ENCODE assay signal across 14 cellular contexts in genomic region chr7:102613575-102614345, GRCh38. TPM values are rescaled to one million over a fixed set of nuclear protein-coding genes. Genes with fewer than 3 reads are reported as not detected.
DNase-seq lines count a peak whose midpoint lies in the region; ATAC-seq, FAIRE-seq and TF ChIP-seq lines count a peak whose summit lies in the region.
"Not testable (repeated sequence)": the region's sequence is repeated elsewhere in the genome, so short reads cannot be mapped to it uniquely, and the experiment has no call there.
"Had no signal": no experiment of that assay in that cellular context is flagged by ENCODE, and none has a peak within 500 bp of the region (broad histone marks: within the 10 kb centered on the region; RNA-seq: fewer than 3 reads in every experiment).

No MANE protein-coding gene starts in this region.

- H3K36me3 ChIP-seq in OCI-LY7 (ENCODE audit: insufficient read depth, low read length); endothelial cell of umbilical vein (ENCODE audit: control insufficient read depth in 2 of 2, extremely low read depth in 1 of 2, insufficient read depth in 2 of 2, low read length in 2 of 2); sigmoid colon: not testable (repeated sequence)

- CTCF ChIA-PET in OCI-LY7 (lab: Charles Lee; ENCODE audit: unreplicated experiment); endothelial cell of umbilical vein (lab: Charles Lee): not testable (repeated sequence)

- not testable (repeated sequence) for H3K9me2 ChIP-seq in OCI-LY7 (ENCODE audit: insufficient read depth, low read length)

- H3K4me2 ChIP-seq in OCI-LY7 (ENCODE audit: low read length): peak overlapping the region; percentile 48; the same call in 1 of the 2 replicates
- not testable (repeated sequence) for H3K4me2 ChIP-seq in endothelial cell of umbilical vein (ENCODE audit: insufficient read depth, low read length)

- not testable (repeated sequence) for H3K9ac ChIP-seq in endothelial cell of umbilical vein (replicated peaks; ENCODE audit: extremely low read depth, insufficient read depth, low read length)

- not testable (repeated sequence) for H3K27me3 ChIP-seq in endothelial cell of umbilical vein (ENCODE audit: control insufficient read depth in 2 of 2, insufficient read depth in 2 of 2, low read length in 2 of 2); sigmoid colon

- WGBS in sigmoid colon, 2 donors: 74 to 78% methylated on average over 4 of the region's 15 CpGs

- ATAC-seq in GM19035 (IDR thresholded peaks at IDR 0.05; ENCODE audit: unreplicated experiment) (peak; percentile 68), GM21526 (IDR thresholded peaks at IDR 0.05; ENCODE audit: low FRiP score, unreplicated experiment) (peak; percentile 55), HG02870 (IDR thresholded peaks at IDR 0.05; ENCODE audit: unreplicated experiment) (peak; percentile 61), HG03196 (IDR thresholded peaks at IDR 0.05; ENCODE audit: unreplicated experiment) (peak; percentile 53)

- not testable (repeated sequence) for TF ChIP-seq CTCF in OCI-LY7 (conservative IDR thresholded peaks at IDR 0.05; ENCODE audit: low read length); endothelial cell of umbilical vein (IDR thresholded peaks at IDR 0.05; ENCODE audit: extremely low read depth in 1 of 2, insufficient read depth in 1 of 2, low read depth in 1 of 2, low read length in 2 of 2); sigmoid colon (IDR thresholded peaks at IDR 0.05)

- not testable (repeated sequence) for BruUV-seq in OCI-LY7 (replicated peaks; lab: Mats Ljungman, UMichigan); endothelial cell of umbilical vein (replicated peaks; lab: Mats Ljungman, UMichigan)

- H3K4me3 ChIP-seq in OCI-LY7 (ENCODE audit: low read depth, low read length, poor library complexity, severe bottlenecking); endothelial cell of umbilical vein (replicated peaks in 1 of 3; ENCODE audit: insufficient read depth in 1 of 3, low read depth in 1 of 3, low read length in 3 of 3); sigmoid colon: not testable (repeated sequence)

- H2AFZ ChIP-seq in OCI-LY7 (ENCODE audit: low read length); endothelial cell of umbilical vein (ENCODE audit: low read depth, low read length): not testable (repeated sequence)

- H3K9me1 ChIP-seq in endothelial cell of umbilical vein (replicated peaks; ENCODE audit: control insufficient read depth, extremely low read depth, insufficient read depth, low read length): not testable (repeated sequence)

- FAIRE-seq in GM12891 (lab: Jason Lieb, UNC): peak; percentile 93
- peak; percentile 52 for FAIRE-seq in endothelial cell of umbilical vein (lab: Jason Lieb, UNC)

- peak overlapping the region; percentile 67 for H3K27ac ChIP-seq in OCI-LY7 (ENCODE audit: low read depth, low read length, poor library complexity, severe bottlenecking)
- not testable (repeated sequence) for H3K27ac ChIP-seq in endothelial cell of umbilical vein (ENCODE audit: insufficient read depth, low read depth, low read length)
- peak overlapping the region in 2 of 4 donors; percentile 69 to 73 for H3K27ac ChIP-seq in sigmoid colon

- intact Hi-C loops in OCI-LY7 (cut with micrococcal nuclease; ENCODE audit: unreplicated experiment); endothelial cell of umbilical vein (cut with micrococcal nuclease); sigmoid colon (cut with DNase I): not testable (repeated sequence)

- TF ChIP-seq POLR2A in GM12891 (IDR thresholded peaks at IDR 0.05; ENCODE audit: low read depth, low read length); endothelial cell of umbilical vein (IDR thresholded peaks at IDR 0.05; ENCODE audit: low read depth, low read length); sigmoid colon (IDR thresholded peaks at IDR 0.05): not testable (repeated sequence)

- not testable (repeated sequence) for H3K9me3 ChIP-seq in OCI-LY7 (ENCODE audit: low read length); endothelial cell of umbilical vein (replicated peaks; ENCODE audit: control insufficient read depth, insufficient read depth, low read length); sigmoid colon

- H4K20me1 ChIP-seq in OCI-LY7 (ENCODE audit: insufficient read depth, low read length); endothelial cell of umbilical vein (replicated peaks; ENCODE audit: control insufficient read depth, extremely low read depth, insufficient read depth, low read length): not testable (repeated sequence)

- TF ChIP-seq EP300 in sigmoid colon (IDR thresholded peaks at IDR 0.05): not testable (repeated sequence)

- not testable (repeated sequence) for H3K79me2 ChIP-seq in OCI-LY7 (ENCODE audit: insufficient read depth, low read depth, low read length); endothelial cell of umbilical vein (ENCODE audit: control insufficient read depth, insufficient read depth, low read length)

- not testable (repeated sequence) for DNase-seq in GM12891 (ENCODE audit: insufficient read length, low spot score); OCI-LY7 (ENCODE audit: low spot score); endothelial cell of umbilical vein (ENCODE audit: low read depth, low spot score)
- peak; percentile 27 for DNase-seq in sigmoid colon

- POLR2A ChIA-PET in OCI-LY7 (lab: Charles Lee); endothelial cell of umbilical vein (lab: Charles Lee): not testable (repeated sequence)

- not testable (repeated sequence) for H3K4me1 ChIP-seq in OCI-LY7 (ENCODE audit: insufficient read depth, low read length, poor library complexity, severe bottlenecking); endothelial cell of umbilical vein (ENCODE audit: control insufficient read depth, extremely low read depth, insufficient read depth, low read length); sigmoid colon

- dilution Hi-C loops in endothelial cell of umbilical vein (cut with MboI; ENCODE audit: extremely low pct_ligation_motif_present, low sequenced_read_pairs): not testable (repeated sequence)

RNA-seq across cellular contexts. Expression of gene RASA4, which starts 2.8 kb away (rescaled TPM):
- 28.2 TPM for polyA plus RNA-seq in GM12891 (2012; ENCODE audit: low read depth, missing spikeins)
- 20.3 and 25.9 TPM in 2 replicates for total RNA-seq in OCI-LY7 (2014; rRNA removed; shearing (Covaris generic))
- total RNA-seq in OCI-LY7 (2022) (52.4 and 64.6 TPM in 2 replicates), endothelial cell of umbilical vein (20.1 and 20.2 TPM in 2 replicates), sigmoid colon (100 to 1,000 TPM in 1 of 4 donors, 10 to 100 TPM in 3; 12.0 to 113 (median 41.7) TPM)
- polyA plus RNA-seq in endothelial cell of umbilical vein (11.6 and 13.3 TPM in 2 replicates), sigmoid colon (10 to 100 TPM in 1 of 3 donors, 1 to 10 TPM in 2; 5.4 to 35.3 (median 7.4) TPM)
- 4.6 and 8.7 TPM in 2 replicates for polyA plus RNA-seq in endothelial cell of umbilical vein (2011; cell fraction: cytosol; rRNA removed)
- 28.0 and 40.5 TPM in 2 replicates for polyA plus RNA-seq in endothelial cell of umbilical vein (2011; cell fraction: nucleus; rRNA removed)
- 6.2 and 17.4 TPM in 2 replicates for polyA plus RNA-seq in endothelial cell of umbilical vein (2012)
- polyA minus RNA-seq in endothelial cell of umbilical vein: 14.8 and 20.2 TPM in 2 replicates
- 8.4 TPM for polyA minus RNA-seq in endothelial cell of umbilical vein (2011; cell fraction: cytosol; rRNA and poly(A)+ RNA removed)
- polyA minus RNA-seq in endothelial cell of umbilical vein (2011; cell fraction: nucleus; rRNA and poly(A)+ RNA removed): 17.7 and 36.5 TPM in 2 replicates

RNA-seq across cellular contexts. Expression of gene UPK3BL1, which starts 28.8 kb away (rescaled TPM):
- polyA plus RNA-seq in GM12891 (2012; ENCODE audit: low read depth, missing spikeins): 21.7 TPM
- total RNA-seq in OCI-LY7 (2014; rRNA removed; shearing (Covaris generic)): 13.3 and 22.6 TPM in 2 replicates
- total RNA-seq in OCI-LY7 (2022): 22.5 and 26.6 TPM in 2 replicates
- total RNA-seq in endothelial cell of umbilical vein: 14.1 and 34.4 TPM in 2 replicates
- polyA plus RNA-seq in endothelial cell of umbilical vein: 17.8 and 20.3 TPM in 2 replicates
- polyA plus RNA-seq in endothelial cell of umbilical vein (2011; cell fraction: cytosol; rRNA removed): 0.16 TPM in 1 of 2 replicates, not detected in the other
- 21.2 and 21.6 TPM in 2 replicates for polyA plus RNA-seq in endothelial cell of umbilical vein (2011; cell fraction: nucleus; rRNA removed)
- 12.9 and 20.9 TPM in 2 replicates for polyA plus RNA-seq in endothelial cell of umbilical vein (2012)
- polyA minus RNA-seq in endothelial cell of umbilical vein: 15.2 TPM in 1 of 2 replicates, not detected in the other
- not detected for polyA minus RNA-seq in endothelial cell of umbilical vein (2011; cell fraction: cytosol; rRNA and poly(A)+ RNA removed)
- 9.1 and 12.3 TPM in 2 replicates for polyA minus RNA-seq in endothelial cell of umbilical vein (2011; cell fraction: nucleus; rRNA and poly(A)+ RNA removed)
- 10 to 100 TPM; 18.1 to 43.5 (median 22.5) TPM for total RNA-seq in sigmoid colon
- polyA plus RNA-seq in sigmoid colon: 10 to 100 TPM in 2 of 3 donors, 1 to 10 TPM in 1; 8.8 to 32.1 (median 10.2) TPM

RNA-seq across cellular contexts. Expression of gene SPDYE2B, which starts 36.4 kb away (rescaled TPM):
- 0.12 TPM for polyA plus RNA-seq in GM12891 (2012; ENCODE audit: low read depth, missing spikeins)
- not detected in 2 replicates for total RNA-seq in OCI-LY7 (2014; rRNA removed; shearing (Covaris generic))
- total RNA-seq in OCI-LY7 (2022) (not detected in 2 replicates), endothelial cell of umbilical vein (not detected in 2 replicates), sigmoid colon (not detected)
- polyA plus RNA-seq in endothelial cell of umbilical vein (not detected in 2 replicates), sigmoid colon (not detected)
- polyA plus RNA-seq in endothelial cell of umbilical vein (2011; cell fraction: cytosol; rRNA removed): not detected in 2 replicates
- not detected in 2 replicates for polyA plus RNA-seq in endothelial cell of umbilical vein (2011; cell fraction: nucleus; rRNA removed)
- polyA plus RNA-seq in endothelial cell of umbilical vein (2012): 0.25 and 0.38 TPM in 2 replicates
- not detected in 2 replicates for polyA minus RNA-seq in endothelial cell of umbilical vein
- polyA minus RNA-seq in endothelial cell of umbilical vein (2011; cell fraction: cytosol; rRNA and poly(A)+ RNA removed): not detected
- not detected in 2 replicates for polyA minus RNA-seq in endothelial cell of umbilical vein (2011; cell fraction: nucleus; rRNA and poly(A)+ RNA removed)
- total RNA-seq: activated T-helper 1 cell treated with anti-CD3 and anti-CD28 coated beads, Interleukin-12 subunit alpha, Interleukin-12 subunit beta, Interleukin-2, Interleukin-4 antibody, amounts not matched to agents 30 ng/mL and 10 ng/mL and 1 ng/mL, durations not matched to agents 14 hours and 24 hours and 36 hours; CD4-positive, alpha-beta memory T cell; H7; right lobe of liver had no signal
- polyA plus RNA-seq: A549; CD4-positive, alpha-beta memory T cell; SK-N-SH had no signal

RNA-seq across cellular contexts. Expression of gene POLR2J3, which starts 41.4 kb away (rescaled TPM):
- 36.7 TPM for polyA plus RNA-seq in GM12891 (2012; ENCODE audit: low read depth, missing spikeins)
- total RNA-seq in OCI-LY7 (2014; rRNA removed; shearing (Covaris generic)): 12.4 and 30.4 TPM in 2 replicates
- total RNA-seq in OCI-LY7 (2022) (62.8 and 63.7 TPM in 2 replicates), endothelial cell of umbilical vein (63.1 and 66.3 TPM in 2 replicates), sigmoid colon (10 to 100 TPM; 10.7 to 19.1 (median 15.1) TPM)
- polyA plus RNA-seq in endothelial cell of umbilical vein (40.7 and 41.0 TPM in 2 replicates), sigmoid colon (100 to 1,000 TPM in 1 of 3 donors, 10 to 100 TPM in 2; 13.9 to 103 (median 33.6) TPM)
- polyA plus RNA-seq in endothelial cell of umbilical vein (2011; cell fraction: cytosol; rRNA removed): 25.0 and 28.2 TPM in 2 replicates
- 164 and 196 TPM in 2 replicates for polyA plus RNA-seq in endothelial cell of umbilical vein (2011; cell fraction: nucleus; rRNA removed)
- polyA plus RNA-seq in endothelial cell of umbilical vein (2012): 78.1 and 94.0 TPM in 2 replicates
- 104 and 114 TPM in 2 replicates for polyA minus RNA-seq in endothelial cell of umbilical vein
- 19.6 TPM for polyA minus RNA-seq in endothelial cell of umbilical vein (2011; cell fraction: cytosol; rRNA and poly(A)+ RNA removed)
- polyA minus RNA-seq in endothelial cell of umbilical vein (2011; cell fraction: nucleus; rRNA and poly(A)+ RNA removed): 120 and 195 TPM in 2 replicates

RNA-seq across cellular contexts. Expression of gene POLR2J2, which starts 57.7 kb away (rescaled TPM):
- polyA plus RNA-seq in GM12891 (2012; ENCODE audit: low read depth, missing spikeins): 1.0 TPM
- 2.5 and 5.4 TPM in 2 replicates for total RNA-seq in OCI-LY7 (2014; rRNA removed; shearing (Covaris generic))
- total RNA-seq in OCI-LY7 (2022): 11.8 and 16.2 TPM in 2 replicates
- total RNA-seq in endothelial cell of umbilical vein: 19.2 and 21.3 TPM in 2 replicates
- 1.3 and 1.7 TPM in 2 replicates for polyA plus RNA-seq in endothelial cell of umbilical vein
- 0.19 and 0.32 TPM in 2 replicates for polyA plus RNA-seq in endothelial cell of umbilical vein (2011; cell fraction: cytosol; rRNA removed)
- polyA plus RNA-seq in endothelial cell of umbilical vein (2011; cell fraction: nucleus; rRNA removed): 10.5 and 14.3 TPM in 2 replicates
- polyA plus RNA-seq in endothelial cell of umbilical vein (2012): 0.15 and 2.2 TPM in 2 replicates
- polyA minus RNA-seq in endothelial cell of umbilical vein: 5.5 and 12.1 TPM in 2 replicates
- not detected for polyA minus RNA-seq in endothelial cell of umbilical vein (2011; cell fraction: cytosol; rRNA and poly(A)+ RNA removed)
- polyA minus RNA-seq in endothelial cell of umbilical vein (2011; cell fraction: nucleus; rRNA and poly(A)+ RNA removed): 15.7 and 17.4 TPM in 2 replicates
- 1 to 10 TPM in 3 of 4 donors, not detected in 1; 1.5 to 6.2 (median 3.0) TPM for total RNA-seq in sigmoid colon
- polyA plus RNA-seq in sigmoid colon: 1 to 10 TPM in 2 of 3 donors, not detected in 1; 1.2 to 5.7 TPM
